Comparison of ENCODE assay signal across 8 cellular contexts in genomic region chr14:85531594-85532391, GRCh38. TPM values are rescaled to one million over a fixed set of nuclear protein-coding genes. Genes with fewer than 3 reads are reported as not detected.
DNase-seq lines count a peak whose midpoint lies in the region; ATAC-seq and TF ChIP-seq lines count a peak whose summit lies in the region.

No MANE protein-coding gene starts in this region.

- peaks cover 0 to 51% of the 10 kb centered on the region in 2 donors for H3K27me3 ChIP-seq in breast epithelium
- H3K27me3 ChIP-seq in gastrocnemius medialis: peaks cover 0 to 2% (median 0%) of the 10 kb centered on the region in 3 donors

- H3K4me1 ChIP-seq in breast epithelium: no peaks in the 10 kb centered on the region
- peaks cover 0 to 4% of the 10 kb centered on the region in 2 donors for H3K4me1 ChIP-seq in gastrocnemius medialis

- ATAC-seq in gastrocnemius medialis (peak; percentile 18 to 21), GM18858 (IDR thresholded peaks at IDR 0.05; ENCODE audit: unreplicated experiment) (no peak), HG02840 (IDR thresholded peaks at IDR 0.05; ENCODE audit: low FRiP score, unreplicated experiment) (no peak)

- in situ Hi-C loops in gastrocnemius medialis (cut with MboI; ENCODE audit: low sequenced_read_pairs in 4 of 4): loop anchor here in 1 of 4 donors (10.0 kb wide), 1 partner anchor 83 kb away; no protein-coding TSS in a partner anchor

- TF ChIP-seq CTCF in breast epithelium (IDR thresholded peaks at IDR 0.05) (no peak), gastrocnemius medialis (IDR thresholded peaks at IDR 0.05 in 4 of 5, conservative IDR thresholded peaks at IDR 0.05 in 1 of 5) (peak in 2 of 5 experiments; percentile 11 to 22)

- TF ChIP-seq POLR2A in breast epithelium (IDR thresholded peaks at IDR 0.05) (no peak), gastrocnemius medialis (IDR thresholded peaks at IDR 0.05) (peak in 1 of 2 donors; percentile 23)

- H3K4me3 ChIP-seq in breast epithelium: peak overlapping the region; percentile 62 to 80 (median 66)
- H3K4me3 ChIP-seq in gastrocnemius medialis: peak overlapping the region; percentile 73 to 79 (median 74)

- intact Hi-C loops in breast epithelium (cut with DNase I; ENCODE audit: low total_unique reads): loop anchor here (5.0 kb wide), 1 partner anchor 1929 kb away; no protein-coding TSS in a partner anchor
- intact Hi-C loops in gastrocnemius medialis (cut with DNase I; ENCODE audit: low total_unique reads): loop anchor here (2.0 to 5.0 kb wide), 3 partner anchors 81 to 266 kb away; no protein-coding TSS in a partner anchor

- no peaks in the 10 kb centered on the region for H3K36me3 ChIP-seq in breast epithelium
- H3K36me3 ChIP-seq in gastrocnemius medialis: no peaks in the 10 kb centered on the region

- H3K9me3 ChIP-seq in breast epithelium (no peaks in the 10 kb centered on the region), gastrocnemius medialis (no peaks in the 10 kb centered on the region)

- DNase-seq in Ammon's horn (ENCODE audit: low spot score): peak; percentile 69
- DNase-seq in MV-4-11 (lab: John Stamatoyannopoulos, UW): peak; percentile 70
- DNase-seq in breast epithelium (ENCODE audit: low spot score in 2 of 2): peak; percentile 52 to 59
- DNase-seq in iPS-NIHi7 (ENCODE audit: extremely low spot score): peak; percentile 47
- peak; percentile 46 to 66 for DNase-seq in gastrocnemius medialis
- DNase-seq in SW480 (ENCODE audit: low spot score): no peak

- H3K27ac ChIP-seq in breast epithelium (peak overlapping the region; percentile 52 to 86), gastrocnemius medialis (peak overlapping the region; percentile 83 to 91 (median 90))

RNA-seq across cellular contexts. Expression of gene FLRT2, which starts 1.8 kb away (rescaled TPM):
- 10 to 100 TPM in 2 of 3 donors, 1 to 10 TPM in 1; 5.2 to 12.6 (median 10.5) TPM for total RNA-seq in breast epithelium
- total RNA-seq in gastrocnemius medialis: 1 to 10 TPM; 2.2 to 7.1 (median 5.4) TPM

Comparison
In these comparisons a context has a peak if more than half of its experiments do, and no peak if none do; other contexts are left out.
1. ATAC-seq: peak in gastrocnemius medialis (2 of 2); none in GM18858 (single experiment) and HG02840 (single experiment).